8 cellular contexts compared by ENCODE assay signal in the genomic region with DNA sequence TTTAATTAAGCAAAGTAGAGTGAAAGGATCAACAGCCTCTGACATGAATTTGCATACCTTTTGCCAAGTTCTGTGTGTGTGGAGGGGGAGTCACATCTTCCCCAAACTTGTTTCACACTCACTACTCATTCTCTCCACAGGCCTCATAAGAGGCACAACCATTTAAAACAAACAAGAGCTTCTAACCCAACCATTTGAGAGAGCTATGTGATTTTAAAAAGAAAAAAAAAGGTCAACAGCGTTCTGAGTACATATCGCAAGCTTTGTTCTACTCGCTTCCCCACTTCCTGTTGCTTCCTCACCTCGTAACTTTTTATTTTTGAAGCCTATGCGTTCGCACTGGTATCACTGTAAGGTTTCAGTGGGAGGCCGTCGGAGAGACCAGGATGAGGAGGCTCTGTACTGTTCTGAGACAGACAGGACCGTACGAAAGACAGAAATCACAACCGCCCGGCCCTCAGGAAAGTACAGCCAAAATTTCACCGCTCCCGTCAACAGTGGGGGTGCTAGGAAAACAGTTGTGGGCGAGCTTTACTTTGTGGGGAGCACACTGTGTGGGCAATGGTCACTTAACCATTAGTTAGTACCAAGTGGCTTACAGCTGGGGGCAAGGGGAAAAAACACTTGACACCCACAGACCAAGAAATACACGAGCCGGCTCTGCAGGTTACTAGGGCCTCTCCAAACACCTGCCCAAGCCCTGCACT.
A peak's percentile ranks its signal among the peaks of the same experiment; 100 is the strongest.
DNase-seq lines count a peak whose midpoint lies in the region; ATAC-seq and TF ChIP-seq lines count a peak whose summit lies in the region.

No MANE protein-coding gene starts in this region.

- H3K4me1 ChIP-seq in breast epithelium = no peaks in the 10 kb centered on the region

- peaks cover 8 to 13% of the 10 kb centered on the region in 2 donors for H3K36me3 Mint-ChIP-seq in activated naive CD4-positive, alpha-beta T cell treated with anti-CD3 and anti-CD28 coated beads, Interleukin-2, amount 50 U/mL, for 72 hours

- no peak for TF ChIP-seq POLR2A in breast epithelium (IDR thresholded peaks at IDR 0.05)

- H3K36me3 ChIP-seq in breast epithelium = no peaks in the 10 kb centered on the region

- H3K4me3 ChIP-seq in breast epithelium = no peak overlapping the region

- ATAC-seq in GM19351 (IDR thresholded peaks at IDR 0.05; ENCODE audit: unreplicated experiment) (peak; percentile 62), GM18517 (IDR thresholded peaks at IDR 0.05; ENCODE audit: unreplicated experiment) (no peak)
- ATAC-seq in activated naive CD4-positive, alpha-beta T cell treated with anti-CD3 and anti-CD28 coated beads, Interleukin-2, amount 50 U/mL, for 72 hours = peak; percentile 89 to 92

- intact Hi-C loops in breast epithelium (cut with DNase I; ENCODE audit: low total_unique reads) = no loop called here

- H3K9me3 Mint-ChIP-seq in activated naive CD4-positive, alpha-beta T cell treated with anti-CD3 and anti-CD28 coated beads, Interleukin-2, amount 50 U/mL, for 72 hours = peaks cover 0 to 5% of the 10 kb centered on the region in 2 donors

- H3K27me3 ChIP-seq in breast epithelium = no peaks in the 10 kb centered on the region

- H3K9me3 ChIP-seq in breast epithelium = no peaks in the 10 kb centered on the region

- peak overlapping the region; percentile 96 to 98 for H3K27ac Mint-ChIP-seq in activated naive CD4-positive, alpha-beta T cell treated with anti-CD3 and anti-CD28 coated beads, Interleukin-2, amount 50 U/mL, for 72 hours

- no peak for TF ChIP-seq CTCF in breast epithelium (IDR thresholded peaks at IDR 0.05)

- no peak overlapping the region for H3K27ac ChIP-seq in breast epithelium

- DNase-seq in T follicular helper cell (ENCODE audit: low read depth) (peak; percentile 24), AG08395 (ENCODE audit: low spot score) (no peak), breast epithelium (ENCODE audit: low spot score in 2 of 2) (no peak), NCI-H1436 (lab: John Stamatoyannopoulos, UW) (no peak)
- DNase-seq in activated naive CD4-positive, alpha-beta T cell treated with anti-CD3 and anti-CD28 coated beads, Interleukin-2, amount 50 U/mL, for 72 hours (ENCODE audit: low spot score in 2 of 2) = peak; percentile 73 to 80
- DNase-seq in stimulated activated CD4-positive, alpha-beta T cell treated with anti-CD3 and anti-CD28 coated beads, TNF-alpha, amount 100 ng/mL, for 24 hours (ENCODE audit: low read depth in 3 of 3) = peak; percentile 44 to 66 (median 60)

Comparison
In these comparisons a context has a peak if more than half of its experiments do, and no peak if none do; other contexts are left out.
1. DNase-seq: peak in T follicular helper cell (single experiment), activated naive CD4-positive, alpha-beta T cell treated with anti-CD3 and anti-CD28 coated beads, Interleukin-2, amount 50 U/mL, for 72 hours (2 of 2) and stimulated activated CD4-positive, alpha-beta T cell treated with anti-CD3 and anti-CD28 coated beads, TNF-alpha, amount 100 ng/mL, for 24 hours (3 of 3); none in AG08395 (single experiment), breast epithelium (0 of 2) and NCI-H1436 (single experiment).